ENCODE assay signal across 8 cellular contexts in the genomic region with DNA sequence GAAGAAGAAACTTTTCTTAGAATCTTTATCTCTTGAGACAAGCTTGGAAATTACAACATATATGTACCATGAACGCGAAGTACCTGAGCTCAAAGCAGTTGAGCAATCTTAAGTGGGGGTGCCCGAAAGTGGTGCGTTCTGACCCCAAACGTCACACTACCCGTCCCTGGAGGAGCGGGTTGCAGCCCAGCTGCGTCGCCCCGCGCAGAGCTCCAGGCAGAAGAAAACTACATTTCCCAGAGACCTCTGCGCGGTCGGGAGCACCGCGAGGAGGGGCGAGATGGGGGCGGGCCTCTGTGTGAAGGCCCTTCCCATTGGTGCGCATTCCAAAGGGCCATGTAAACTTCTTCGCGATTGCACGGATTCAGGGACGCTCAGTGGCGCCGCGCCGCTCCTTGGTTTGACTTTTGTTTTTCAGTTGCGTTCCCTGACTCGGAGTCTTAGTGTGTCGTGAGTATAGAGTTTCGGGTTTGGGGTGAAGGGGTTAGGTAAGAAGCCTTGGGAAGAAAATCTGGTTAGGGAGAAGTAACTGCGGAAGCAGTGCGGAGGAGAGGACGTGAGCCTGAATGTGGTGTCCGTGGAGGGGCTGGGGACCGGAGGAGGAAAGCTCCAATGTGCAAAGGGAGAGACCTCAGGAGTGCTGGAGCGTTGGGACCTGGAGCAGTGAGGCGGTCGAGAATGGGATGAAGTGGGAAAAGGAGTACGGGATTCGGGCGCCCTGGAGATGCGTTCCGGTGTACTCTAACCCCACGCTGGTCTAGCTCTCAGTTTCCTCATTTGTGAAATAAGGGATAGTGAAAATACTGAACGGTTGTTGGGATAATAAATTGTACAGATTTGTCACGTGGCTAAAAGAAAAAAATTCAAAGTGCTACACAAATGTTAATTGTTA. TPM values are rescaled to one million over a fixed set of nuclear protein-coding genes. Genes with fewer than 3 reads are reported as not detected.
DNase-seq lines count a peak whose midpoint lies in the region; ATAC-seq and TF ChIP-seq lines count a peak whose summit lies in the region.

Gene CCDC77, plus strand, starts transcription at position 410 of the 892 bp plus-strand sequence. CDS start 7,740 bp downstream, outside the sequence.

- H3K36me3 ChIP-seq in HAP-1 (replicated peaks) (peaks cover 5% of the 10 kb centered on the region), prostate gland (no peaks in the 10 kb centered on the region), vagina (no peaks in the 10 kb centered on the region)

- TF ChIP-seq POLR2A in prostate gland (IDR thresholded peaks at IDR 0.05) = peak; percentile 34
- no peak for TF ChIP-seq POLR2A in vagina (IDR thresholded peaks at IDR 0.05)

- WGBS in prostate gland = under 1% methylated on average over 43 of the region's 47 CpGs

- H3K4me1 ChIP-seq in HAP-1 (peaks cover 13% of the 10 kb centered on the region), prostate gland (replicated peaks) (no peaks in the 10 kb centered on the region), vagina (peaks cover 17% of the 10 kb centered on the region)

- in situ Hi-C loops in HAP-1 (cut with MboI; ENCODE audit: low sequenced_read_pairs) = no loop called here

- peak in 2 of 4 experiments; percentile 46 to 53 for TF ChIP-seq CTCF in prostate gland (IDR thresholded peaks at IDR 0.05)
- TF ChIP-seq CTCF in vagina (IDR thresholded peaks at IDR 0.05) = peak in 1 of 3 experiments; percentile 44

- H3K9me3 ChIP-seq in HAP-1 (no peaks in the 10 kb centered on the region), prostate gland (no peaks in the 10 kb centered on the region), vagina (no peaks in the 10 kb centered on the region)

- peak within 1 kb of the TSS; percentile 57 to 71 for H3K27ac ChIP-seq in prostate gland
- H3K27ac ChIP-seq in vagina = peak within 1 kb of the TSS; percentile 71

- H3K27me3 ChIP-seq in HAP-1 (ENCODE audit: low read depth) (no peaks in the 10 kb centered on the region), prostate gland (replicated peaks; ENCODE audit: insufficient read depth) (no peaks in the 10 kb centered on the region), vagina (no peaks in the 10 kb centered on the region)

- H3K4me3 ChIP-seq in HAP-1 (peak within 1 kb of the TSS; percentile 75), prostate gland (peak within 1 kb of the TSS; percentile 51), vagina (peak within 1 kb of the TSS; percentile 65 to 75)

- peak; percentile 100 for ATAC-seq in Right ventricle myocardium inferior

- intact Hi-C loops in Right ventricle myocardium inferior (cut with DNase I) = no loop called here
- intact Hi-C loops in prostate gland (cut with DNase I) = no loop called here
- intact Hi-C loops in vagina (cut with DNase I) = no loop called here

- DNase-seq in GM04503 (ENCODE audit: low read depth) (peak; percentile 55), HAP-1 (ENCODE audit: low spot score in 2 of 2) (peak; percentile 90 to 94), NCI-H226 (peak; percentile 83), Right ventricle myocardium inferior (ENCODE audit: missing footprints) (peak; percentile 94), prostate gland (ENCODE audit: low spot score) (peak; percentile 92), vagina (ENCODE audit: extremely low spot score in 2 of 2) (peak in 1 of 2 donors; percentile 97), NCI-H748 (lab: John Stamatoyannopoulos, UW; ENCODE audit: unreplicated experiment) (no peak)
- DNase-seq in activated effector memory CD4-positive, alpha-beta T cell treated with Interleukin-2 at 50 U/mL for 16 hours = peak; percentile 93

RNA-seq across cellular contexts. Expression of gene CCDC77, which starts in this region (rescaled TPM):
- total RNA-seq in Right ventricle myocardium inferior (3.1 TPM), prostate gland (1 to 10 TPM; 7.0 to 8.9 TPM), vagina (8.3 TPM)
